In genomic region chr1:56578664-56578962, GRCh38 we compare ENCODE assay signal across 9 cellular contexts. TPM values are rescaled to one million over a fixed set of nuclear protein-coding genes. Genes with fewer than 3 reads are reported as not detected.
DNase-seq lines count a peak whose midpoint lies in the region; ATAC-seq and TF ChIP-seq lines count a peak whose summit lies in the region.
"Had no signal": no experiment of that assay in that cellular context is flagged by ENCODE, and none has a peak within 500 bp of the region (broad histone marks: within the 10 kb centered on the region; RNA-seq: fewer than 3 reads in every experiment).

No MANE protein-coding gene starts in this region.

- ATAC-seq in WTC11 = no peak
- ATAC-seq in heart right ventricle = peak; percentile 44 to 83 (median 54)

- H3K4me3 Mint-ChIP-seq in T-helper 1 cell treated with Interleukin-12 subunit alpha and Interleukin-12 subunit beta and Interleukin-4 antibody, amounts not matched to agents 30 μg/mL and 1 μg/mL, for 36 hours = peak overlapping the region; percentile 43
- H3K4me3 Mint-ChIP-seq in WTC11 = peak overlapping the region; percentile 96

- peaks cover 45% of the 10 kb centered on the region for H3K27me3 Mint-ChIP-seq in T-helper 1 cell treated with Interleukin-12 subunit alpha and Interleukin-12 subunit beta and Interleukin-4 antibody, amounts not matched to agents 30 μg/mL and 1 μg/mL, for 36 hours (ENCODE audit: low read depth)
- H3K27me3 Mint-ChIP-seq in WTC11 (ENCODE audit: low read depth) = no peaks in the 10 kb centered on the region

- no peak for TF ChIP-seq CTCF in WTC11 (IDR thresholded peaks at IDR 0.05)
- TF ChIP-seq CTCF in heart right ventricle (IDR thresholded peaks at IDR 0.05) = no peak

- H3K27ac Mint-ChIP-seq in T-helper 1 cell treated with Interleukin-12 subunit alpha and Interleukin-12 subunit beta and Interleukin-4 antibody, amounts not matched to agents 30 μg/mL and 1 μg/mL, for 36 hours = no peak overlapping the region
- H3K27ac Mint-ChIP-seq in WTC11 = 0 out of 2 replicates have a peak overlapping the region, but pooled peaks have one; percentile 79
- H3K27ac Mint-ChIP-seq: CD4-positive, CD25-positive, alpha-beta regulatory T cell had no signal

- POLR2A ChIA-PET in WTC11 (lab: Charles Lee) = interaction anchor here (0.5 to 2.2 kb wide), 8 partner anchors 28 to 143 kb away, joined by 3 to 12 read pairs (median 5); no protein-coding TSS in a partner anchor

- no peaks in the 10 kb centered on the region for H3K36me3 ChIP-seq in heart right ventricle

- H3K4me3 ChIP-seq in heart right ventricle = peak overlapping the region; percentile 75 to 98 (median 94)
- H3K4me3 ChIP-seq in skeletal muscle cell (ENCODE audit: low read depth, low read length) = peak overlapping the region; percentile 95

- no peaks in the 10 kb centered on the region for H3K9me3 ChIP-seq in heart right ventricle

- intact Hi-C loops in heart right ventricle (cut with DNase I) = loop anchor here (2.0 to 10.0 kb wide), 26 partner anchors 41 to 874 kb away; no protein-coding TSS in a partner anchor

- DNase-seq in T-helper 1 cell = no peak
- DNase-seq in WTC11 (ENCODE audit: low spot score) = no peak
- DNase-seq in heart right ventricle = peak in 1 of 2 donors; percentile 43
- DNase-seq in skeletal muscle cell (ENCODE audit: low read depth) = no peak
- no peak for DNase-seq in iPS-NIHi7 (ENCODE audit: extremely low spot score)
- no peak for DNase-seq in stimulated activated CD4-positive, alpha-beta T cell treated with anti-CD3 and anti-CD28 coated beads, Interleukin-1b, Interleukin-23, amount 100 ng/mL, for 48 hours
- no peak for DNase-seq in RPMI8226
- DNase-seq: CD4-positive, CD25-positive, alpha-beta regulatory T cell had no signal

- peak overlapping the region; percentile 93 to 99 (median 98) for H3K27ac ChIP-seq in heart right ventricle

- H3K36me3 Mint-ChIP-seq in T-helper 1 cell treated with Interleukin-12 subunit alpha and Interleukin-12 subunit beta and Interleukin-4 antibody, amounts not matched to agents 30 μg/mL and 1 μg/mL, for 36 hours (ENCODE audit: low read depth) = no peaks in the 10 kb centered on the region
- no peaks in the 10 kb centered on the region; the same call in 1 of the 2 replicates for H3K36me3 Mint-ChIP-seq in WTC11
- H3K36me3 Mint-ChIP-seq: CD4-positive, CD25-positive, alpha-beta regulatory T cell had no signal

- WGBS in heart right ventricle, 2 donors = 0% methylated on average over 27 to 33 of the region's 33 CpGs

- H3K4me1 ChIP-seq in heart right ventricle = peaks cover 2 to 52% (median 25%) of the 10 kb centered on the region in 9 donors

- H3K9me3 Mint-ChIP-seq in T-helper 1 cell treated with Interleukin-12 subunit alpha and Interleukin-12 subunit beta and Interleukin-4 antibody, amounts not matched to agents 30 μg/mL and 1 μg/mL, for 36 hours = no peaks in the 10 kb centered on the region
- H3K9me3 Mint-ChIP-seq in WTC11 = no peaks in the 10 kb centered on the region

- CTCF ChIA-PET in WTC11 (lab: Charles Lee) = interaction anchor here (1.0 to 3.8 kb wide), 7 partner anchors 33 to 170 kb away, joined by 3 to 16 read pairs (median 3); no protein-coding TSS in a partner anchor

- no peaks in the 10 kb centered on the region for H3K27me3 ChIP-seq in heart right ventricle

- no peaks in the 10 kb centered on the region for H3K4me1 Mint-ChIP-seq in T-helper 1 cell treated with Interleukin-12 subunit alpha and Interleukin-12 subunit beta and Interleukin-4 antibody, amounts not matched to agents 30 μg/mL and 1 μg/mL, for 36 hours (ENCODE audit: low read depth)
- H3K4me1 Mint-ChIP-seq in WTC11 = peaks cover 62% of the 10 kb centered on the region

TF ChIP-seq in WTC11, 78 proteins besides CTCF, POLR2A, EP300 and RAD21:
- TF ChIP-seq HMGXB4 (CRISPR knock-in tag; IDR thresholded peaks at IDR 0.05) (no peak), ZNF423 (CRISPR knock-in tag; IDR thresholded peaks at IDR 0.05) (peak; percentile 49)

RNA-seq across cellular contexts. Expression of gene PLPP3, which starts 0.8 kb away (rescaled TPM):
- total RNA-seq in WTC11 (2021) = 28.2 to 31.0 TPM (median 28.8 TPM) in 3 replicates
- total RNA-seq in heart right ventricle = 100 to 1,000 TPM in 2 of 10 donors, 10 to 100 TPM in 8; 59.4 to 136 (median 81.4) TPM
- polyA plus RNA-seq in heart right ventricle = 10 to 100 TPM; 16.2 to 61.2 TPM
- total RNA-seq: CD4-positive, CD25-positive, alpha-beta regulatory T cell had no signal
